Comparison of ENCODE assay signal across 8 cellular contexts in the genomic region with DNA sequence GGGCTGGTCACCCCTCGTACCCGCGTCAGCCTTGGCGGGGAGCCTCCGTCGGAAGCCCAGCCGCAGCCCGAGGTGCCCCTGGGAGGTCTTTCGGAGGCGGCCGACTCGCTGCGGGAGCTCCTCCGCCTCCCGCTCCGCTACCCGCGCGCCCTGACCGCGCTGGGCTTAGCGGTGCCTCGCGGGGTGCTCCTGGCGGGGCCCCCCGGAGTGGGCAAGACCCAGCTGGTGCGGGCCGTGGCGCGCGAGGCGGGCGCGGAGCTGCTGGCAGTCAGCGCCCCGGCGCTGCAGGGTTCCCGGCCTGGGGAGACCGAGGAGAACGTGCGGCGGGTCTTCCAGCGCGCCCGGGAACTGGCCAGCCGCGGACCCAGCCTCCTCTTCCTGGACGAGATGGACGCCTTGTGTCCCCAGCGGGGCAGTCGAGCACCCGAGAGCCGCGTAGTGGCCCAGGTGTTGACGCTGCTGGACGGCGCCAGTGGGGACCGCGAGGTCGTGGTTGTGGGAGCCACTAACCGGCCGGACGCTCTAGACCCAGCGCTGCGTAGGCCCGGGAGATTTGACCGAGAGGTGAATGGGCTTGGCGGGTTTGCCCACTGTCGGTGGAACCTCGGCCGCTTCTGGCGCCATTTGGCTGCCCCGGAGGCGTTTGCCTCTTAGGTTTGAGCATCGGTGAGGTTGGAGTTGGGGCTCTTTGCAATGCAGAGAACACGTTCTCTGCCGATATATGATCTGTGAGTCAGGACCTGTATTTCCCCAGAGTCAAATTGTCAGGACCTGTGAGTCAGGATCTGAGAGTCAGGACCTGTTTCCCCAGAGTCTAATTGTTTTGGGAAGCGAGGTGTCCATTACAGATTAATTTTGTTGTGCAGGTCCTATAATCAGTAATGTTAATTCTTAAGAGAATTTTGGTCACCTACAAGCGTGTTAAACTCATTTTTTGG. TPM values are rescaled to one million over a fixed set of nuclear protein-coding genes. Genes with fewer than 3 reads are reported as not detected.
A peak's percentile ranks its signal among the peaks of the same experiment; 100 is the strongest.
DNase-seq lines count a peak whose midpoint lies in the region; ATAC-seq and TF ChIP-seq lines count a peak whose summit lies in the region.

No MANE protein-coding gene starts in this region.

- H3K27ac ChIP-seq in cardiac muscle cell = peak overlapping the region; percentile 85

- peaks cover 16% of the 10 kb centered on the region for H3K36me3 Mint-ChIP-seq in activated naive CD4-positive, alpha-beta T cell treated with anti-CD3 and anti-CD28 coated beads for 36 hours (ENCODE audit: low read depth)
- peaks cover 7% of the 10 kb centered on the region for H3K36me3 Mint-ChIP-seq in progenitor cell of endocrine pancreas (ENCODE audit: insufficient read depth)

- TF ChIP-seq CTCF in cardiac muscle cell (IDR thresholded peaks at IDR 0.05; ENCODE audit: low read depth, low read length) (no peak), progenitor cell of endocrine pancreas (IDR thresholded peaks at IDR 0.05; ENCODE audit: unreplicated experiment) (no peak)

- H3K27me3 Mint-ChIP-seq in activated naive CD4-positive, alpha-beta T cell treated with anti-CD3 and anti-CD28 coated beads for 36 hours (ENCODE audit: low read depth) = no peaks in the 10 kb centered on the region
- no peaks in the 10 kb centered on the region for H3K27me3 Mint-ChIP-seq in progenitor cell of endocrine pancreas

- no peaks in the 10 kb centered on the region for H3K27me3 ChIP-seq in NT2/D1 (ENCODE audit: insufficient read depth, insufficient read length)
- H3K27me3 ChIP-seq in cardiac muscle cell = no peaks in the 10 kb centered on the region

- peaks cover 27% of the 10 kb centered on the region for H3K4me1 Mint-ChIP-seq in activated naive CD4-positive, alpha-beta T cell treated with anti-CD3 and anti-CD28 coated beads for 36 hours (ENCODE audit: low read depth)
- peaks cover 18% of the 10 kb centered on the region for H3K4me1 Mint-ChIP-seq in progenitor cell of endocrine pancreas (ENCODE audit: low read depth)

- H3K36me3 ChIP-seq in NT2/D1 (ENCODE audit: insufficient read depth, insufficient read length, low read length) = peaks cover 34% of the 10 kb centered on the region
- peaks cover 26% of the 10 kb centered on the region for H3K36me3 ChIP-seq in cardiac muscle cell

- peak overlapping the region; percentile 46 for H3K27ac Mint-ChIP-seq in activated naive CD4-positive, alpha-beta T cell treated with anti-CD3 and anti-CD28 coated beads for 36 hours
- peak overlapping the region; percentile 74 for H3K27ac Mint-ChIP-seq in progenitor cell of endocrine pancreas

- CTCF ChIA-PET in activated naive CD4-positive, alpha-beta T cell treated with anti-CD3 and anti-CD28 coated beads for 36 hours (lab: Charles Lee) = interaction anchor here (0.6 to 4.9 kb wide), 4 partner anchors 34 to 285 kb away, joined by 6 to 41 read pairs (median 11); no protein-coding TSS in a partner anchor

- H3K9me3 ChIP-seq in NT2/D1 (ENCODE audit: insufficient read depth, low read length) (no peaks in the 10 kb centered on the region), cardiac muscle cell (ENCODE audit: low read depth) (no peaks in the 10 kb centered on the region)

- DNase-seq in NCI-H748 (lab: John Stamatoyannopoulos, UW; ENCODE audit: unreplicated experiment) = peak; percentile 34
- no peak for DNase-seq in NCI-H748 treated with DMSO at 0.1 percent for 48 hours (lab: John Stamatoyannopoulos, UW)
- no peak for DNase-seq in NT2/D1 (ENCODE audit: low read depth, low spot score)
- peak; percentile 44 for DNase-seq in activated naive CD4-positive, alpha-beta T cell treated with anti-CD3 and anti-CD28 coated beads for 36 hours
- DNase-seq in cardiac muscle cell (ENCODE audit: low read depth in 1 of 2, low spot score in 1 of 2) = peak; percentile 30 to 68
- DNase-seq in progenitor cell of endocrine pancreas (ENCODE audit: low spot score, unreplicated experiment) = peak; percentile 20
- DNase-seq in GDM1 (lab: John Stamatoyannopoulos, UW) = no peak

- intact Hi-C loops in activated naive CD4-positive, alpha-beta T cell treated with anti-CD3 and anti-CD28 coated beads for 36 hours (cut with micrococcal nuclease) = loop anchor here (1.0 to 10.0 kb wide), 8 partner anchors 24 to 1578 kb away; a partner anchor contains a TSS

- H3K4me3 ChIP-seq in NT2/D1 (ENCODE audit: insufficient read length, low read depth) = peak overlapping the region; percentile 94
- peak overlapping the region; percentile 70 for H3K4me3 ChIP-seq in cardiac muscle cell

- peak overlapping the region; percentile 99 for H3K4me3 Mint-ChIP-seq in activated naive CD4-positive, alpha-beta T cell treated with anti-CD3 and anti-CD28 coated beads for 36 hours
- peak overlapping the region; percentile 94 for H3K4me3 Mint-ChIP-seq in progenitor cell of endocrine pancreas (ENCODE audit: low read depth)

- H3K9ac ChIP-seq in NT2/D1 (ENCODE audit: insufficient read length, low read depth) = peak overlapping the region; percentile 96

- no peaks in the 10 kb centered on the region for H3K4me1 ChIP-seq in NT2/D1 (ENCODE audit: insufficient read depth, insufficient read length)
- no peaks in the 10 kb centered on the region for H3K4me1 ChIP-seq in cardiac muscle cell (ENCODE audit: low read depth)

- peak; percentile 21 for ATAC-seq in HG02870 (IDR thresholded peaks at IDR 0.05; ENCODE audit: unreplicated experiment)

- no peaks in the 10 kb centered on the region for H3K9me3 Mint-ChIP-seq in activated naive CD4-positive, alpha-beta T cell treated with anti-CD3 and anti-CD28 coated beads for 36 hours
- H3K9me3 Mint-ChIP-seq in progenitor cell of endocrine pancreas (ENCODE audit: low read depth) = no peaks in the 10 kb centered on the region

RNA-seq across cellular contexts. Expression of a gene that starts 24.9 kb away (rescaled TPM):
- total RNA-seq in activated naive CD4-positive, alpha-beta T cell treated with anti-CD3 and anti-CD28 coated beads for 36 hours = 1 to 10 TPM in 1 of 2 experiments, under 1 TPM in 1; 0.91 to 1.2 TPM
- total RNA-seq in cardiac muscle cell = 50.0 and 76.5 TPM in 2 replicates
- polyA plus RNA-seq in cardiac muscle cell = 25.6 and 39.7 TPM in 2 replicates
- 64.1 and 75.5 TPM in 2 replicates for total RNA-seq in progenitor cell of endocrine pancreas

Comparison
In these comparisons a context has a peak if more than half of its experiments do, and no peak if none do; other contexts are left out.
1. DNase-seq: peak in NCI-H748 (single experiment), activated naive CD4-positive, alpha-beta T cell treated with anti-CD3 and anti-CD28 coated beads for 36 hours (single experiment), cardiac muscle cell (2 of 2) and progenitor cell of endocrine pancreas (single experiment); none in NCI-H748 treated with DMSO at 0.1 percent for 48 hours (single experiment), NT2/D1 (single experiment) and GDM1 (single experiment).
2. RNA of a gene that starts 24.9 kb away (total RNA-seq): 64.1 to 75.5 TPM in progenitor cell of endocrine pancreas and 50.0 to 76.5 TPM in cardiac muscle cell; 0.91 to 1.2 TPM in activated naive CD4-positive, alpha-beta T cell treated with anti-CD3 and anti-CD28 coated beads for 36 hours; every median in the first group is over 10 times any median in the second.